ENCODE assay signal across 28 cellular contexts in genomic region chr14:103732868-103733626, GRCh38. TPM values are rescaled to one million over a fixed set of nuclear protein-coding genes. Genes with fewer than 3 reads are reported as not detected.
DNase-seq lines count a peak whose midpoint lies in the region; ATAC-seq and TF ChIP-seq lines count a peak whose summit lies in the region.
"Had no signal": no experiment of that assay in that cellular context is flagged by ENCODE, and none has a peak within 500 bp of the region (broad histone marks: within the 10 kb centered on the region; RNA-seq: fewer than 3 reads in every experiment).

No MANE protein-coding gene starts in this region.

- peaks cover 5% of the 10 kb centered on the region for H3K4me1 Mint-ChIP-seq in nephron progenitor cell
- no peaks in the 10 kb centered on the region for H3K4me1 Mint-ChIP-seq in naive thymus-derived CD8-positive, alpha-beta T cell

- TSS peak; percentile 70 for BruUV-seq in A673 (replicated peaks; lab: Mats Ljungman, UMichigan)

- H3K36me3 ChIP-seq in A673 (ENCODE audit: insufficient read depth, low read length, poor library complexity, severe bottlenecking): peaks cover 25% of the 10 kb centered on the region
- H3K36me3 ChIP-seq in heart right ventricle: peaks cover 0 to 95% (median 56%) of the 10 kb centered on the region in 9 donors

- H3K4me3 ChIP-seq in A673 (ENCODE audit: low read depth, low read length, poor library complexity, severe bottlenecking) (no peak overlapping the region), heart right ventricle (no peak overlapping the region)
- H3K4me3 ChIP-seq: dorsolateral prefrontal cortex, GM23248, pancreas, tibial artery had no signal

- no peak for ATAC-seq in GM19023 (IDR thresholded peaks at IDR 0.05; ENCODE audit: unreplicated experiment)
- no peak for ATAC-seq in GM18870 (IDR thresholded peaks at IDR 0.05; ENCODE audit: unreplicated experiment)
- no peak for ATAC-seq in naive thymus-derived CD8-positive, alpha-beta T cell
- ATAC-seq in heart right ventricle: no peak
- ATAC-seq: naive thymus-derived CD4-positive, alpha-beta T cell; pancreas had no signal

- H3K4me1 ChIP-seq in A673 (ENCODE audit: insufficient read depth, low read length, poor library complexity, severe bottlenecking) (no peaks in the 10 kb centered on the region), heart right ventricle (peaks cover 4 to 76% (median 36%) of the 10 kb centered on the region in 9 donors)
- H3K4me1 ChIP-seq: foreskin keratinocyte had no signal

- H3K27ac ChIP-seq in A673 (ENCODE audit: low read depth, low read length, poor library complexity, severe bottlenecking) (no peak overlapping the region), heart right ventricle (peak overlapping the region in 2 of 10 donors; percentile 25)
- H3K27ac ChIP-seq: epithelial cell of prostate, foreskin keratinocyte, GM23248, pancreas had no signal

- in situ Hi-C loops in T47D (cut with HindIII; ENCODE audit: low pct_unique_long_range_greater_than_20kb, low sequenced_read_pairs): no loop called here

- H3K9me3 Mint-ChIP-seq in nephron progenitor cell: no peaks in the 10 kb centered on the region
- H3K9me3 Mint-ChIP-seq in naive thymus-derived CD8-positive, alpha-beta T cell: no peaks in the 10 kb centered on the region
- H3K9me3 Mint-ChIP-seq: naive thymus-derived CD4-positive, alpha-beta T cell had no signal

- peaks cover 33% of the 10 kb centered on the region for H3K36me3 Mint-ChIP-seq in nephron progenitor cell (ENCODE audit: low read depth)
- H3K36me3 Mint-ChIP-seq in naive thymus-derived CD8-positive, alpha-beta T cell: peaks cover 0 to 34% (median 3%) of the 10 kb centered on the region in 3 donors

- no peak overlapping the region for H3K4me3 Mint-ChIP-seq in nephron progenitor cell
- no peak overlapping the region for H3K4me3 Mint-ChIP-seq in naive thymus-derived CD8-positive, alpha-beta T cell
- H3K4me3 Mint-ChIP-seq: naive thymus-derived CD4-positive, alpha-beta T cell had no signal

- no peaks in the 10 kb centered on the region for H3K27me3 Mint-ChIP-seq in nephron progenitor cell (ENCODE audit: low read depth, poor library complexity)
- no peaks in the 10 kb centered on the region for H3K27me3 Mint-ChIP-seq in naive thymus-derived CD8-positive, alpha-beta T cell
- H3K27me3 Mint-ChIP-seq: naive thymus-derived CD4-positive, alpha-beta T cell had no signal

- DNase-seq in A673 (ENCODE audit: low spot score) (no peak), LHCN-M2 (ENCODE audit: low read depth) (peak; percentile 5), T47D (ENCODE audit: low read depth in 1 of 2, low spot score in 1 of 2) (peak; percentile 62 to 79), nephron progenitor cell (no peak), heart right ventricle (no peak)
- DNase-seq in naive thymus-derived CD8-positive, alpha-beta T cell: no peak
- DNase-seq: activated CD4-positive, alpha-beta T cell treated with anti-CD3 and anti-CD28 coated beads for 48 hours; activated CD8-positive, alpha-beta memory T cell treated with anti-CD3 and anti-CD28 coated beads, Interleukin-2, amount 50 U/mL, for 48 hours; activated effector memory CD4-positive, alpha-beta T cell treated with anti-CD3 and anti-CD28 coated beads, Interleukin-2, amount 50 U/mL, for 16 hours; amniotic stem cell; caudate nucleus; DMS 273 treated with DMSO at 0.1 percent for 48 hours; foreskin keratinocyte; kidney glomerular epithelial cell; mesendoderm; MV-4-11; naive thymus-derived CD4-positive, alpha-beta T cell; NCI-H187 treated with DMSO at 0.1 percent for 48 hours; NCI-H226; stimulated activated CD4-positive, alpha-beta T cell treated with anti-CD3 and anti-CD28 coated beads, Interleukin-1b, Interleukin-23, amount 100 ng/mL, for 48 hours; stimulated activated naive CD4-positive, alpha-beta T cell treated with Interleukin-2 at 50 U/mL for 16 hours had no signal

- intact Hi-C loops in A673 (cut with micrococcal nuclease; ENCODE audit: unreplicated experiment) (no loop called here), heart right ventricle (cut with DNase I) (no loop called here)

- H3K9me3 ChIP-seq in A673 (ENCODE audit: low read depth, low read length, poor library complexity, severe bottlenecking) (no peaks in the 10 kb centered on the region), heart right ventricle (no peaks in the 10 kb centered on the region)
- H3K9me3 ChIP-seq: pancreas, tibial artery had no signal

- H3K27ac Mint-ChIP-seq in nephron progenitor cell: peak overlapping the region; percentile 55
- peak overlapping the region in 3 of 10 donors; percentile 9 to 61 (median 60) for H3K27ac Mint-ChIP-seq in naive thymus-derived CD8-positive, alpha-beta T cell

- POLR2A ChIA-PET in A673 (lab: Charles Lee; ENCODE audit: low non-redundant PET): no interaction called here
- POLR2A ChIA-PET in naive thymus-derived CD8-positive, alpha-beta T cell (lab: Charles Lee): interaction anchor here (0.5 to 2.0 kb wide), 2 partner anchors 17 to 169 kb away, joined by 5 read pairs; partner anchors contain the start of genes XRCC3 and ZFYVE21

- H3K27me3 ChIP-seq in A673 (replicated peaks; ENCODE audit: insufficient read depth, low read depth, low read length, poor library complexity) (no peaks in the 10 kb centered on the region), heart right ventricle (no peaks in the 10 kb centered on the region)
- H3K27me3 ChIP-seq: dorsolateral prefrontal cortex, foreskin keratinocyte, pancreas, tibial artery had no signal

- CTCF ChIA-PET in A673 (lab: Charles Lee): no interaction called here

- WGBS in heart right ventricle, 2 donors: 72 to 77% methylated on average over 9 of the region's 9 CpGs

- TF ChIP-seq CTCF in A673 (conservative IDR thresholded peaks at IDR 0.05; ENCODE audit: low read depth, low read length): no peak
- TF ChIP-seq CTCF in nephron progenitor cell (IDR thresholded peaks at IDR 0.05): no peak
- TF ChIP-seq CTCF in heart right ventricle (IDR thresholded peaks at IDR 0.05): no peak

RNA-seq across cellular contexts. Expression of gene ZFYVE21, which starts 17.4 kb away (rescaled TPM):
- total RNA-seq in A673 (2021) (35.7 and 38.6 TPM in 2 replicates), LHCN-M2 (2014; rRNA removed) (36.2 and 46.3 TPM in 2 replicates), heart right ventricle (10 to 100 TPM; 43.5 to 64.9 (median 54.5) TPM)
- 37.7 TPM for polyA plus RNA-seq in LHCN-M2 (2012)
- total RNA-seq in naive thymus-derived CD8-positive, alpha-beta T cell: 10 to 100 TPM; 13.5 to 16.9 TPM
- polyA plus RNA-seq in naive thymus-derived CD8-positive, alpha-beta T cell: 1 to 10 TPM; 7.7 to 8.7 (median 8.1) TPM
- polyA plus RNA-seq in heart right ventricle: 10 to 100 TPM; 44.5 to 88.8 TPM

RNA-seq across cellular contexts. Expression of gene XRCC3, which starts 17.8 kb away (rescaled TPM):
- total RNA-seq in A673 (2021): 82.1 and 91.8 TPM in 2 replicates
- 46.7 and 51.7 TPM in 2 replicates for total RNA-seq in LHCN-M2 (2014; rRNA removed)
- polyA plus RNA-seq in LHCN-M2 (2012): 14.3 TPM
- 10 to 100 TPM; 13.8 to 14.1 TPM for total RNA-seq in naive thymus-derived CD8-positive, alpha-beta T cell
- 1 to 10 TPM; 2.1 to 3.6 (median 3.2) TPM for polyA plus RNA-seq in naive thymus-derived CD8-positive, alpha-beta T cell
- 1 to 10 TPM; 1.0 to 4.4 (median 3.0) TPM for total RNA-seq in heart right ventricle
- 1 to 10 TPM; 2.0 to 4.2 TPM for polyA plus RNA-seq in heart right ventricle

Comparison
In these comparisons a context has a peak if more than half of its experiments do, and no peak if none do; other contexts are left out.
1. DNase-seq: peak in LHCN-M2 (single experiment) and T47D (2 of 2); none in A673 (single experiment), nephron progenitor cell (single experiment), naive thymus-derived CD8-positive, alpha-beta T cell (0 of 10) and heart right ventricle (0 of 2).